28 cellular contexts compared by ENCODE assay signal in genomic region chr19:28296506-28296905, GRCh38.
DNase-seq lines count a peak whose midpoint lies in the region; ATAC-seq, FAIRE-seq and TF ChIP-seq lines count a peak whose summit lies in the region.
"Had no signal": no experiment of that assay in that cellular context is flagged by ENCODE, and none has a peak within 500 bp of the region (broad histone marks: within the 10 kb centered on the region; RNA-seq: fewer than 3 reads in every experiment).

No MANE protein-coding gene starts in this region.

- H3K4me3 ChIP-seq in fibroblast of mammary gland (ENCODE audit: control insufficient read depth, low read depth, low read length): no peak overlapping the region
- H3K4me3 ChIP-seq: adrenal gland, GM23338, heart left ventricle, left ventricle myocardium inferior, prostate gland, smooth muscle cell, transverse colon had no signal

- no peak for ATAC-seq in GM19467 (IDR thresholded peaks at IDR 0.05; ENCODE audit: unreplicated experiment)
- ATAC-seq: GM23338; heart left ventricle; stimulated activated naive CD8-positive, alpha-beta T cell treated with anti-CD3 and anti-CD28 coated beads, Interleukin-15, Interleukin-2, amounts not matched to agents 100 U/mL and 50 U/mL, for 24 hours had no signal

- peak; percentile 96 for FAIRE-seq in urothelium cell line (lab: Jason Lieb, UNC)
- FAIRE-seq: D721Med had no signal

- TF ChIP-seq CTCF in fibroblast of mammary gland (conservative IDR thresholded peaks at IDR 0.05; ENCODE audit: control insufficient read depth, insufficient read depth, low read depth, low read length): no peak

- DNase-seq in ELR (ENCODE audit: low read depth): peak; percentile 1
- DNase-seq in MV-4-11 (lab: John Stamatoyannopoulos, UW): peak; percentile 87
- DNase-seq in fibroblast of mammary gland (ENCODE audit: low read depth): peak; percentile 89
- peak; percentile 66 for DNase-seq in urothelium cell line (ENCODE audit: low spot score)
- no peak for DNase-seq in T1000 (lab: John Stamatoyannopoulos, UW)
- DNase-seq in NCI-H2196 (lab: John Stamatoyannopoulos, UW; ENCODE audit: unreplicated experiment): no peak
- DNase-seq: activated CD4-positive, alpha-beta memory T cell treated with anti-CD3 and anti-CD28 coated beads, Interleukin-2, amount 10 ng/mL, durations not matched to agents 7 days and 5 days; activated CD4-positive, CD25-positive, alpha-beta regulatory T cell; activated gamma-delta T cell treated with Interleukin-2 at 50 U/mL for 16 hours; activated T-cell treated with anti-CD3 and anti-CD28 coated beads for 4 hours; adrenal gland; C1 segment of cervical spinal cord; heart left ventricle; KG1; left ventricle myocardium inferior; NCI-H1092 treated with DMSO at 0.1 percent for 48 hours; NCI-H2029; NCI-H345; SK-N-SH; stimulated activated CD4-positive, alpha-beta T cell treated with anti-CD3 and anti-CD28 coated beads, Interleukin-2, amount 100 ng/mL, for 48 hours; stimulated activated naive CD8-positive, alpha-beta T cell treated with anti-CD3 and anti-CD28 coated beads, Interleukin-15, Interleukin-2, amounts not matched to agents 100 U/mL and 50 U/mL, for 24 hours; T-helper 9 cell; transverse colon had no signal

Comparison
In these comparisons a context has a peak if more than half of its experiments do, and no peak if none do; other contexts are left out.
1. DNase-seq: peak in ELR (single experiment), MV-4-11 (single experiment), fibroblast of mammary gland (single experiment) and urothelium cell line (single experiment); none in T1000 (single experiment) and NCI-H2196 (single experiment).